ENCODE assay signal across 25 cellular contexts in genomic region chr14:53260928-53261327, GRCh38.
DNase-seq lines count a peak whose midpoint lies in the region; ATAC-seq, FAIRE-seq and TF ChIP-seq lines count a peak whose summit lies in the region.
"Had no signal": no experiment of that assay in that cellular context is flagged by ENCODE, and none has a peak within 500 bp of the region (broad histone marks: within the 10 kb centered on the region; RNA-seq: fewer than 3 reads in every experiment).

No MANE protein-coding gene starts in this region.

- H3K27ac ChIP-seq in trophoblast cell (ENCODE audit: low read depth, low read length) (peak overlapping the region; percentile 53), uterus (no peak overlapping the region)
- H3K27ac ChIP-seq: 22Rv1, BLaER1, C4-2B had no signal

- H2BK5ac ChIP-seq in trophoblast cell (ENCODE audit: low read depth, low read length, poor library complexity) = no peak overlapping the region

- no peak overlapping the region for H4K91ac ChIP-seq in trophoblast cell (ENCODE audit: low read depth, low read length)

- H3K23ac ChIP-seq in trophoblast cell (ENCODE audit: low read length) = no peak overlapping the region

- H3K9me3 ChIP-seq in trophoblast cell (ENCODE audit: insufficient read depth, low read depth, low read length) (peaks cover 3% of the 10 kb centered on the region), uterus (peaks cover 0 to 1% of the 10 kb centered on the region in 2 donors)
- H3K9me3 ChIP-seq: Caco-2, HAP-1 had no signal

- peaks cover 10 to 11% of the 10 kb centered on the region in 2 donors for H3K9me3 Mint-ChIP-seq in activated T-cell treated with anti-CD3 and anti-CD28 coated beads, Interleukin-2, amount 50 U/mL, for 72 hours
- H3K9me3 Mint-ChIP-seq in effector memory CD8-positive, alpha-beta T cell = peaks cover 2 to 18% of the 10 kb centered on the region in 2 donors
- H3K9me3 Mint-ChIP-seq: HFFc6 had no signal

- H3K4ac ChIP-seq in trophoblast cell (ENCODE audit: low read depth, low read length) = no peak overlapping the region

- DNase-seq in activated T-cell treated with anti-CD3 and anti-CD28 coated beads, Interleukin-2, amount 50 U/mL, for 72 hours = no peak
- no peak for DNase-seq in activated T-cell treated with anti-CD3 and anti-CD28 coated beads, Interleukin-2, amount 50 U/mL, for 1 hour
- DNase-seq in bronchial epithelial cell (ENCODE audit: low read depth) (no peak), fibroblast of villous mesenchyme (ENCODE audit: low read depth) (peak; percentile 53), trophoblast cell (peak in 1 of 2 donors; percentile 48), uterus (no peak), amygdala (lab: John Stamatoyannopoulos, UW) (no peak)
- no peak for DNase-seq in effector memory CD8-positive, alpha-beta T cell
- DNase-seq: Caco-2; CD4-positive, CD25-positive, alpha-beta regulatory T cell; CD8-positive, alpha-beta T cell; DMS153; EL; GDM1; GOT3; HFFc6 had no signal

- no peak overlapping the region for H3K4me3 Mint-ChIP-seq in activated T-cell treated with anti-CD3 and anti-CD28 coated beads, Interleukin-2, amount 50 U/mL, for 72 hours
- H3K4me3 Mint-ChIP-seq in effector memory CD8-positive, alpha-beta T cell = no peak overlapping the region
- H3K4me3 Mint-ChIP-seq: B cell; CD8-positive, alpha-beta T cell; HFFc6 had no signal

- no peak overlapping the region for H4K12ac ChIP-seq in trophoblast cell (ENCODE audit: low read depth, low read length)

- no peaks in the 10 kb centered on the region for H3K4me1 Mint-ChIP-seq in activated T-cell treated with anti-CD3 and anti-CD28 coated beads, Interleukin-2, amount 50 U/mL, for 72 hours (ENCODE audit: low read depth)
- H3K4me1 Mint-ChIP-seq in effector memory CD8-positive, alpha-beta T cell (ENCODE audit: low read depth in 2 of 2) = no peaks in the 10 kb centered on the region
- H3K4me1 Mint-ChIP-seq: B cell; CD4-positive, CD25-positive, alpha-beta regulatory T cell had no signal

- H3K27me3 ChIP-seq in bronchial epithelial cell (ENCODE audit: control insufficient read depth, insufficient read depth, low read length) (no peaks in the 10 kb centered on the region), trophoblast cell (ENCODE audit: insufficient read depth, low read length) (no peaks in the 10 kb centered on the region), uterus (no peaks in the 10 kb centered on the region)
- H3K27me3 ChIP-seq: BLaER1 had no signal

- peak; percentile 40 for FAIRE-seq in bronchial epithelial cell (lab: Jason Lieb, UNC)
- FAIRE-seq: A204.1, GM12878, GM19239, H54 had no signal

- H3K36me3 ChIP-seq in bronchial epithelial cell (ENCODE audit: control insufficient read depth, insufficient read depth, low read length) (no peaks in the 10 kb centered on the region), trophoblast cell (ENCODE audit: control insufficient read depth in 1 of 2, insufficient read depth in 2 of 2, low read length in 2 of 2) (no peaks in the 10 kb centered on the region), uterus (no peaks in the 10 kb centered on the region)
- H3K36me3 ChIP-seq: BLaER1, HAP-1 had no signal

- intact Hi-C loops in uterus (cut with DNase I; ENCODE audit: low total_unique reads) = no loop called here

- no peak overlapping the region for H3K9ac ChIP-seq in trophoblast cell (ENCODE audit: low read length)
- H3K9ac ChIP-seq: BLaER1 had no signal

- no peak for TF ChIP-seq POLR2A in uterus (IDR thresholded peaks at IDR 0.05)

- H3K79me1 ChIP-seq in trophoblast cell (ENCODE audit: low read length) = no peaks in the 10 kb centered on the region

- peak overlapping the region; percentile 39 for H3K27ac Mint-ChIP-seq in activated T-cell treated with anti-CD3 and anti-CD28 coated beads, Interleukin-2, amount 50 U/mL, for 72 hours
- H3K27ac Mint-ChIP-seq in effector memory CD8-positive, alpha-beta T cell = no peak overlapping the region
- H3K27ac Mint-ChIP-seq: B cell; CD4-positive, CD25-positive, alpha-beta regulatory T cell; CD8-positive, alpha-beta T cell; HFFc6 had no signal

- H3K18ac ChIP-seq in trophoblast cell (ENCODE audit: low read length) = no peak overlapping the region

- no peaks in the 10 kb centered on the region for H3K27me3 Mint-ChIP-seq in activated T-cell treated with anti-CD3 and anti-CD28 coated beads, Interleukin-2, amount 50 U/mL, for 72 hours (ENCODE audit: low read depth)
- H3K27me3 Mint-ChIP-seq in effector memory CD8-positive, alpha-beta T cell = no peaks in the 10 kb centered on the region
- H3K27me3 Mint-ChIP-seq: B cell had no signal

- no peak overlapping the region for H3K14ac ChIP-seq in trophoblast cell (ENCODE audit: low read length)

- TF ChIP-seq CTCF in bronchial epithelial cell (IDR thresholded peaks at IDR 0.05; ENCODE audit: insufficient read depth, low read length, severe bottlenecking) = no peak
- no peak for TF ChIP-seq CTCF in fibroblast of villous mesenchyme (IDR thresholded peaks at IDR 0.05; ENCODE audit: insufficient read depth, low read depth, low read length)
- no peak for TF ChIP-seq CTCF in uterus (IDR thresholded peaks at IDR 0.05)

- H2BK120ac ChIP-seq in trophoblast cell (ENCODE audit: insufficient read depth, low read length, poor library complexity) = no peak overlapping the region

- H4K8ac ChIP-seq in trophoblast cell (ENCODE audit: low read depth, low read length) = no peak overlapping the region

- H2BK12ac ChIP-seq in trophoblast cell (ENCODE audit: low read length) = no peak overlapping the region

- peaks cover 6 to 7% of the 10 kb centered on the region in 2 donors for H3K36me3 Mint-ChIP-seq in activated T-cell treated with anti-CD3 and anti-CD28 coated beads, Interleukin-2, amount 50 U/mL, for 72 hours (ENCODE audit: insufficient read depth in 2 of 2)
- no peaks in the 10 kb centered on the region for H3K36me3 Mint-ChIP-seq in effector memory CD8-positive, alpha-beta T cell (ENCODE audit: insufficient read depth)
- H3K36me3 Mint-ChIP-seq: CD8-positive, alpha-beta T cell had no signal

- H3K4me3 ChIP-seq in bronchial epithelial cell (ENCODE audit: low read depth, low read length) = no peak overlapping the region
- no peak overlapping the region for H3K4me3 ChIP-seq in fibroblast of villous mesenchyme (ENCODE audit: low read depth, low read length)
- no peak overlapping the region for H3K4me3 ChIP-seq in trophoblast cell (ENCODE audit: low read depth, low read length)
- H3K4me3 ChIP-seq in uterus = no peak overlapping the region
- H3K4me3 ChIP-seq: BLaER1, GM12878, HAP-1 had no signal

- no CpG with 5 or more reads among the region's 2 CpGs for WGBS in trophoblast cell (ENCODE audit: extremely low coverage, insufficient coverage, insufficient read length)

- no peak overlapping the region for H3K4me2 ChIP-seq in trophoblast cell (ENCODE audit: low read length)
- H3K4me2 ChIP-seq: BLaER1 had no signal

- no peaks in the 10 kb centered on the region for H3K79me2 ChIP-seq in trophoblast cell (ENCODE audit: control insufficient read depth, insufficient read depth, low read length, poor library complexity)

- H3K4me1 ChIP-seq in trophoblast cell (ENCODE audit: control insufficient read depth in 1 of 2, insufficient read depth in 2 of 2, low read length in 2 of 2) (no peaks in the 10 kb centered on the region), uterus (no peaks in the 10 kb centered on the region)
- H3K4me1 ChIP-seq: BLaER1 had no signal

- no peak for ATAC-seq in activated T-cell treated with anti-CD3 and anti-CD28 coated beads, Interleukin-2, amount 50 U/mL, for 72 hours (replicated peaks in 1 of 2)
- ATAC-seq in effector memory CD8-positive, alpha-beta T cell (replicated peaks) = no peak
- ATAC-seq: CD8-positive, alpha-beta T cell; GM12878 had no signal

- H2AFZ ChIP-seq in trophoblast cell (ENCODE audit: insufficient read depth, low read length, poor library complexity) = no peak overlapping the region

- H2AK5ac ChIP-seq in trophoblast cell (ENCODE audit: low read length) = no peak overlapping the region
